Comparison of ENCODE assay signal across 8 cellular contexts in genomic region chr1:92080128-92080985, GRCh38. TPM values are rescaled to one million over a fixed set of nuclear protein-coding genes. Genes with fewer than 3 reads are reported as not detected.
A peak's percentile ranks its signal among the peaks of the same experiment; 100 is the strongest.
DNase-seq lines count a peak whose midpoint lies in the region; ATAC-seq and TF ChIP-seq lines count a peak whose summit lies in the region.

Gene BTBD8, plus strand, starts transcription at chr1:92080345. Its CDS starts 227 bp downstream, at chr1:92080572.

- ATAC-seq in HG03196 (IDR thresholded peaks at IDR 0.05; ENCODE audit: unreplicated experiment): peak; percentile 96

- H3K27me3 ChIP-seq in kidney epithelial cell (ENCODE audit: control insufficient read depth, insufficient read depth, low read length): no peaks in the 10 kb centered on the region

- TF ChIP-seq POLR2A in GM18951 (IDR thresholded peaks at IDR 0.05; ENCODE audit: extremely low read depth, insufficient read depth, insufficient read length): peak; percentile 33

- H3K4me3 ChIP-seq in kidney epithelial cell (ENCODE audit: low read depth, low read length): peak within 1 kb of the TSS; percentile 62

- in situ Hi-C loops in GM18951 (cut with MboI; ENCODE audit: low sequenced_read_pairs, unreplicated experiment): no loop called here

- TF ChIP-seq CTCF in kidney epithelial cell (IDR thresholded peaks at IDR 0.05; ENCODE audit: insufficient read depth, low read length, poor library complexity, severe bottlenecking): no peak

- no peaks in the 10 kb centered on the region for H3K36me3 ChIP-seq in kidney epithelial cell (ENCODE audit: control insufficient read depth, insufficient read depth, low read length)

- peak; percentile 90 for DNase-seq in AG08396 (ENCODE audit: low spot score)
- DNase-seq in NCI-H345 treated with DMSO at 0.1 percent for 48 hours (lab: John Stamatoyannopoulos, UW; ENCODE audit: unreplicated experiment): peak; percentile 79
- DNase-seq in activated CD4-positive, CD25-positive, alpha-beta regulatory T cell treated with anti-CD3 and anti-CD28 coated beads, Interleukin-2, amount 50 U/mL, for 72 hours: peak; percentile 84
- DNase-seq in cerebellar nuclear complex (lab: John Stamatoyannopoulos, UW): peak; percentile 42 to 48
- peak; percentile 25 for DNase-seq in kidney epithelial cell (ENCODE audit: low read depth)
- DNase-seq in stimulated activated CD4-positive, alpha-beta T cell treated with anti-CD3 and anti-CD28 coated beads, Interleukin-15, amount 100 ng/mL, for 1 hour (ENCODE audit: low read depth in 1 of 2, low spot score in 1 of 2): peak; percentile 67 to 73

RNA-seq across cellular contexts. Expression of gene BTBD8, which starts in this region (rescaled TPM):
- 3.3 and 3.6 TPM in 2 replicates for total RNA-seq in kidney epithelial cell

Comparison
In these comparisons a context has a peak if more than half of its experiments do, and no peak if none do; other contexts are left out.
1. Peak in every context shown above with its lines: DNase-seq, ATAC-seq and H3K4me3 ChIP-seq.
2. DNase-seq: peak in every context shown above with its lines; median percentile 90 in AG08396; 84 in activated CD4-positive, CD25-positive, alpha-beta regulatory T cell treated with anti-CD3 and anti-CD28 coated beads, Interleukin-2, amount 50 U/mL, for 72 hours; 79 in NCI-H345 treated with DMSO at 0.1 percent for 48 hours; 70 in stimulated activated CD4-positive, alpha-beta T cell treated with anti-CD3 and anti-CD28 coated beads, Interleukin-15, amount 100 ng/mL, for 1 hour; 45 in cerebellar nuclear complex; 25 in kidney epithelial cell.